ENCODE assay signal across 21 cellular contexts in the genomic region with DNA sequence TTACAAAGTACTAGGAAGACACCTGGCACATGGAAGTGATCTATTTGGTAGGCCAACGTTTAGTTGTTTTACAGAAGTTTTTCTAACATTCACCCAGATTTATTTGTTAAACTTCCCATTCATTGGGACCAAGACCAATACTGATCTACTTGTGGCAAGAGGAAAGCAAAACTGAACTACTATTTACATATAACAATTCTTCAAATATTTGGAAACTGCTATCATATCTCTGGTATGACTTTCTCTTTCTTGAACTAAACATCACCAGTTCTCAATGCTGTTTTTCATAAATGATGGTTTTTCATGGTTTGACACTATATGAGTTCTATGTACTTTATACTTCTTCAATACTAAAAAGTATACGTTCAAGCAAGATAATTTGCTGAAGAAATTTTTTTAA.
DNase-seq lines count a peak whose midpoint lies in the region; TF ChIP-seq lines count a peak whose summit lies in the region.
"Had no signal": no experiment of that assay in that cellular context is flagged by ENCODE, and none has a peak within 500 bp of the region (broad histone marks: within the 10 kb centered on the region; RNA-seq: fewer than 3 reads in every experiment).

No MANE protein-coding gene starts in this region.

- no peak overlapping the region for H3K27ac ChIP-seq in left ventricle myocardium inferior (replicated peaks)
- H3K27ac ChIP-seq: 22Rv1; A549; BLaER1 treated with 17β-estradiol and CSF1 and Interleukin-3, amounts not matched to agents 10 nM and 100 nM; C4-2B had no signal

- intact Hi-C loops in left ventricle myocardium inferior (cut with micrococcal nuclease) = no loop called here

- H3K9ac ChIP-seq in adipocyte (ENCODE audit: low read length) = no peak overlapping the region
- H3K9ac ChIP-seq: BLaER1 treated with 17β-estradiol and CSF1 and Interleukin-3, amounts not matched to agents 10 nM and 100 nM had no signal

- H3K4me3 ChIP-seq in adipocyte (ENCODE audit: low read length) (no peak overlapping the region), choroid plexus epithelial cell (ENCODE audit: low read depth, low read length) (no peak overlapping the region), left ventricle myocardium inferior (no peak overlapping the region)
- H3K4me3 ChIP-seq: A549; BLaER1 treated with 17β-estradiol and CSF1 and Interleukin-3, amounts not matched to agents 10 nM and 100 nM had no signal

- no peaks in the 10 kb centered on the region for H3K9me3 ChIP-seq in adipocyte (ENCODE audit: control insufficient read depth, low read length)
- no peaks in the 10 kb centered on the region for H3K9me3 ChIP-seq in left ventricle myocardium inferior (replicated peaks)
- H3K9me3 ChIP-seq: A549; BLaER1 treated with 17β-estradiol and CSF1 and Interleukin-3, amounts not matched to agents 10 nM and 100 nM; Caco-2 had no signal

- no peak for TF ChIP-seq CTCF in choroid plexus epithelial cell (conservative IDR thresholded peaks at IDR 0.05; ENCODE audit: low read depth, low read length)
- TF ChIP-seq CTCF in left ventricle myocardium inferior (IDR thresholded peaks at IDR 0.05; ENCODE audit: borderline replicate concordance) = no peak

- no peaks in the 10 kb centered on the region for H3K36me3 ChIP-seq in adipocyte (ENCODE audit: control insufficient read depth, insufficient read depth, low read length, severe bottlenecking)
- H3K36me3 ChIP-seq in left ventricle myocardium inferior = no peaks in the 10 kb centered on the region

- H3K27me3 ChIP-seq in adipocyte (replicated peaks; ENCODE audit: control insufficient read depth, insufficient read depth, low read length) = no peaks in the 10 kb centered on the region
- H3K27me3 ChIP-seq in left ventricle myocardium inferior (ENCODE audit: low read depth) = no peaks in the 10 kb centered on the region
- H3K27me3 ChIP-seq: BLaER1 treated with 17β-estradiol and CSF1 and Interleukin-3, amounts not matched to agents 10 nM and 100 nM had no signal

- DNase-seq in EH (ENCODE audit: low read depth) (peak; percentile 7), adipocyte (ENCODE audit: low read depth) (peak; percentile 11), choroid plexus epithelial cell (ENCODE audit: low read depth) (peak; percentile 5), iris pigment epithelial cell (ENCODE audit: low read depth) (peak; percentile 9), NOMO-1 treated with DMSO at 0.1 percent for 48 hours (lab: John Stamatoyannopoulos, UW; ENCODE audit: unreplicated experiment) (no peak), left ventricle myocardium inferior (no peak), NCI-H774 (lab: John Stamatoyannopoulos, UW) (no peak)
- DNase-seq: AML-193; Caco-2; Calu3; CD4-positive, alpha-beta T cell; CD8-positive, alpha-beta T cell; DMS153; DMS53; DMS79; DND-41; GF-D8 had no signal

- no peaks in the 10 kb centered on the region for H3K4me1 ChIP-seq in adipocyte (ENCODE audit: control insufficient read depth, insufficient read depth, low read length)
- no peaks in the 10 kb centered on the region for H3K4me1 ChIP-seq in left ventricle myocardium inferior
- H3K4me1 ChIP-seq: A549; BLaER1 treated with 17β-estradiol and CSF1 and Interleukin-3, amounts not matched to agents 10 nM and 100 nM; Caco-2 had no signal

Comparison
In these comparisons a context has a peak if more than half of its experiments do, and no peak if none do; other contexts are left out.
1. DNase-seq: peak in EH (single experiment), adipocyte (single experiment), choroid plexus epithelial cell (single experiment) and iris pigment epithelial cell (single experiment); none in NOMO-1 treated with DMSO at 0.1 percent for 48 hours (single experiment), left ventricle myocardium inferior (single experiment) and NCI-H774 (single experiment).